Comparison of ENCODE assay signal across 35 cellular contexts in genomic region chr20:40637176-40637575, GRCh38.
"Had no signal": no experiment of that assay in that cellular context is flagged by ENCODE, and none has a peak within 500 bp of the region (broad histone marks: within the 10 kb centered on the region; RNA-seq: fewer than 3 reads in every experiment).

No MANE protein-coding gene starts in this region.

- H3K27me3 ChIP-seq: adrenal gland, body of pancreas, breast epithelium, Peyer's patch had no signal

- H3K36me3 ChIP-seq: adrenal gland, breast epithelium, Peyer's patch, WERI-Rb-1 had no signal

- H3K27ac ChIP-seq: adrenal gland, body of pancreas, breast epithelium, KMS-11, Peyer's patch, WERI-Rb-1 had no signal

- H3K4me3 Mint-ChIP-seq: activated CD4-positive, alpha-beta memory T cell treated with anti-CD3 and anti-CD28 coated beads, Interleukin-2, amount 10 ng/mL, durations not matched to agents 7 days and 5 days; activated naive CD4-positive, alpha-beta T cell treated with anti-CD3 and anti-CD28 coated beads, Interleukin-2, amount 50 U/mL, for 24 hours; activated naive CD8-positive, alpha-beta T cell treated with anti-CD3 and anti-CD28 coated beads, Interleukin-2, amount 10 ng/mL, durations not matched to agents 7 days and 5 days had no signal

- DNase-seq: activated CD4-positive, alpha-beta memory T cell treated with anti-CD3 and anti-CD28 coated beads, Interleukin-2, amount 10 ng/mL, durations not matched to agents 7 days and 5 days; activated CD4-positive, alpha-beta T cell treated with anti-CD3 and anti-CD28 coated beads for 1 hour; activated CD4-positive, alpha-beta T cell treated with anti-CD3 and anti-CD28 coated beads for 48 hours; activated CD4-positive, CD25-positive, alpha-beta regulatory T cell; activated effector memory CD4-positive, alpha-beta T cell treated with anti-CD3 and anti-CD28 coated beads, Interleukin-2, amount 50 U/mL, for 16 hours; activated naive CD4-positive, alpha-beta T cell; activated naive CD8-positive, alpha-beta T cell treated with anti-CD3 and anti-CD28 coated beads, Interleukin-2, amount 10 ng/mL, durations not matched to agents 7 days and 5 days; activated T-cell treated with anti-CD3 and anti-CD28 coated beads, Interleukin-2, amount 50 U/mL, for 48 hours; adrenal gland; body of pancreas; caudate nucleus; MM.1S; MV-4-11; NCI-H1092; NCI-H146; NCI-H187; NCI-H2029 treated with DMSO at 0.1 percent for 48 hours; NCI-H2107; NCI-H2171; NCI-H510A; NCI-H526; NCI-H748 treated with DMSO at 0.1 percent for 48 hours; NK-92 treated with Interleukin-12 subunit alpha and Interleukin-12 subunit beta, amount 100 ng/mL, for 24 hours; PC-3; Peyer's patch; RPMI8226; SW 1271; T-helper 1 cell; T-helper 2 cell; T-helper 9 cell; WERI-Rb-1 had no signal

- H3K36me3 Mint-ChIP-seq: activated naive CD4-positive, alpha-beta T cell treated with anti-CD3 and anti-CD28 coated beads, Interleukin-2, amount 50 U/mL, for 24 hours; activated naive CD8-positive, alpha-beta T cell treated with anti-CD3 and anti-CD28 coated beads, Interleukin-2, amount 10 ng/mL, durations not matched to agents 7 days and 5 days had no signal

- H3K9me3 Mint-ChIP-seq: activated CD4-positive, alpha-beta memory T cell treated with anti-CD3 and anti-CD28 coated beads, Interleukin-2, amount 10 ng/mL, durations not matched to agents 7 days and 5 days; activated naive CD4-positive, alpha-beta T cell treated with anti-CD3 and anti-CD28 coated beads, Interleukin-2, amount 50 U/mL, for 24 hours; activated naive CD8-positive, alpha-beta T cell treated with anti-CD3 and anti-CD28 coated beads, Interleukin-2, amount 10 ng/mL, durations not matched to agents 7 days and 5 days had no signal

- H3K27ac Mint-ChIP-seq: activated CD4-positive, alpha-beta memory T cell treated with anti-CD3 and anti-CD28 coated beads, Interleukin-2, amount 10 ng/mL, durations not matched to agents 7 days and 5 days; activated naive CD4-positive, alpha-beta T cell treated with anti-CD3 and anti-CD28 coated beads, Interleukin-2, amount 50 U/mL, for 24 hours; activated naive CD8-positive, alpha-beta T cell treated with anti-CD3 and anti-CD28 coated beads, Interleukin-2, amount 10 ng/mL, durations not matched to agents 7 days and 5 days had no signal

- H3K27me3 Mint-ChIP-seq: activated CD4-positive, alpha-beta memory T cell treated with anti-CD3 and anti-CD28 coated beads, Interleukin-2, amount 10 ng/mL, durations not matched to agents 7 days and 5 days; activated naive CD4-positive, alpha-beta T cell treated with anti-CD3 and anti-CD28 coated beads, Interleukin-2, amount 50 U/mL, for 24 hours; activated naive CD8-positive, alpha-beta T cell treated with anti-CD3 and anti-CD28 coated beads, Interleukin-2, amount 10 ng/mL, durations not matched to agents 7 days and 5 days had no signal

- H3K4me3 ChIP-seq: adrenal gland, body of pancreas, breast epithelium, Peyer's patch had no signal

- H3K9me3 ChIP-seq: adrenal gland, body of pancreas, breast epithelium, Peyer's patch had no signal

- H3K4me1 Mint-ChIP-seq: activated CD4-positive, alpha-beta memory T cell treated with anti-CD3 and anti-CD28 coated beads, Interleukin-2, amount 10 ng/mL, durations not matched to agents 7 days and 5 days; activated naive CD4-positive, alpha-beta T cell treated with anti-CD3 and anti-CD28 coated beads, Interleukin-2, amount 50 U/mL, for 24 hours; activated naive CD8-positive, alpha-beta T cell treated with anti-CD3 and anti-CD28 coated beads, Interleukin-2, amount 10 ng/mL, durations not matched to agents 7 days and 5 days had no signal

- ATAC-seq: body of pancreas, PC-3, Right ventricle myocardium inferior had no signal

- H3K4me1 ChIP-seq: adrenal gland, breast epithelium, Peyer's patch had no signal
